17 cellular contexts compared by ENCODE assay signal in genomic region chr6:100353276-100354015, GRCh38.
DNase-seq lines count a peak whose midpoint lies in the region; ATAC-seq and TF ChIP-seq lines count a peak whose summit lies in the region.
"Had no signal": no experiment of that assay in that cellular context is flagged by ENCODE, and none has a peak within 500 bp of the region (broad histone marks: within the 10 kb centered on the region; RNA-seq: fewer than 3 reads in every experiment).

No MANE protein-coding gene starts in this region.

- no peaks in the 10 kb centered on the region for H3K79me2 ChIP-seq in DND-41 (ENCODE audit: insufficient read depth, low read length)
- H3K79me2 ChIP-seq in mammary epithelial cell (ENCODE audit: insufficient read depth, low read length) = no peaks in the 10 kb centered on the region

- CTCF ChIA-PET in mammary epithelial cell (lab: Charles Lee; ENCODE audit: low non-redundant PET) = no interaction called here

- ATAC-seq in DND-41 (ENCODE audit: insufficient read depth, low read depth) (no peak), HG02970 (IDR thresholded peaks at IDR 0.05; ENCODE audit: low FRiP score, unreplicated experiment) (no peak), HG02840 (IDR thresholded peaks at IDR 0.05; ENCODE audit: low FRiP score, unreplicated experiment) (no peak)
- ATAC-seq: activated CD8-positive, alpha-beta T cell treated with anti-CD3 and anti-CD28 coated beads for 36 hours; heart left ventricle; right lobe of liver had no signal

- 91% methylated on average over 8 of the region's 8 CpGs for WGBS in mammary epithelial cell (ENCODE audit: low coverage, missing lambda C conversion rate)

- H3K4me2 ChIP-seq in DND-41 (ENCODE audit: insufficient read depth, low read length) = no peak overlapping the region
- H3K4me2 ChIP-seq in mammary epithelial cell (ENCODE audit: insufficient read depth, low read depth, low read length) = no peak overlapping the region

- intact Hi-C loops in mammary epithelial cell (cut with micrococcal nuclease) (no loop called here), tibial artery (cut with DNase I; ENCODE audit: low total_unique reads) (no loop called here)

- DNase-seq in DND-41 (no peak), MG63 (peak; percentile 88), mammary epithelial cell (peak; percentile 32), kidney tubule cell (ENCODE audit: low spot score) (peak; percentile 50), tibial artery (no peak), SK-N-DZ (ENCODE audit: low spot score) (no peak)
- DNase-seq: activated CD8-positive, alpha-beta T cell treated with anti-CD3 and anti-CD28 coated beads for 36 hours; COR-L47; heart left ventricle; NCI-H2107; NCI-H748 treated with DMSO at 0.1 percent for 48 hours; right lobe of liver; substantia nigra; SW 1271 had no signal

- BruUV-seq in mammary epithelial cell (replicated peaks; lab: Mats Ljungman, UMichigan) = no TSS peak

- no peaks in the 10 kb centered on the region for H4K20me1 ChIP-seq in DND-41 (ENCODE audit: insufficient read depth, low read length)
- no peaks in the 10 kb centered on the region for H4K20me1 ChIP-seq in mammary epithelial cell (ENCODE audit: insufficient read depth, low read length)

- H3K9ac ChIP-seq in DND-41 (ENCODE audit: low read depth, low read length) = no peak overlapping the region
- no peak overlapping the region for H3K9ac ChIP-seq in mammary epithelial cell (ENCODE audit: insufficient read depth, low read length)

- H3K27me3 ChIP-seq in DND-41 (ENCODE audit: insufficient read depth, low read length, poor library complexity) (no peaks in the 10 kb centered on the region), MG63 (no peaks in the 10 kb centered on the region), mammary epithelial cell (ENCODE audit: insufficient read depth, low read length) (no peaks in the 10 kb centered on the region), tibial artery (no peaks in the 10 kb centered on the region)
- H3K27me3 ChIP-seq: heart left ventricle, neutrophil, right lobe of liver had no signal

- no peak for TF ChIP-seq CTCF in DND-41 (IDR thresholded peaks at IDR 0.05; ENCODE audit: borderline replicate concordance, extremely low read depth, low read length, poor library complexity, severe bottlenecking)
- no peak for TF ChIP-seq CTCF in mammary epithelial cell (conservative IDR thresholded peaks at IDR 0.05 in 1 of 2, IDR thresholded peaks at IDR 0.05 in 1 of 2; ENCODE audit: extremely low read depth in 1 of 2, insufficient read depth in 1 of 2, low read depth in 1 of 2, low read length in 2 of 2)
- TF ChIP-seq CTCF in tibial artery (IDR thresholded peaks at IDR 0.05) = no peak

- H3K36me3 ChIP-seq in DND-41 (ENCODE audit: insufficient read depth, low read length) = no peaks in the 10 kb centered on the region
- no peaks in the 10 kb centered on the region for H3K36me3 ChIP-seq in MG63
- H3K36me3 ChIP-seq in mammary epithelial cell (ENCODE audit: insufficient read depth, low read length) = no peaks in the 10 kb centered on the region
- H3K36me3 ChIP-seq in tibial artery = no peaks in the 10 kb centered on the region
- H3K36me3 ChIP-seq: heart left ventricle, neutrophil, right lobe of liver had no signal

- no peaks in the 10 kb centered on the region for H3K9me3 ChIP-seq in DND-41 (ENCODE audit: insufficient read depth, low read length, severe bottlenecking)
- H3K9me3 ChIP-seq in MG63 = no peaks in the 10 kb centered on the region
- H3K9me3 ChIP-seq in mammary epithelial cell (replicated peaks; ENCODE audit: insufficient read depth, low read length) = no peaks in the 10 kb centered on the region
- no peaks in the 10 kb centered on the region for H3K9me3 ChIP-seq in tibial artery
- H3K9me3 ChIP-seq: heart left ventricle, neutrophil, right lobe of liver had no signal

- dilution Hi-C loops in mammary epithelial cell (cut with HindIII; ENCODE audit: low sequenced_read_pairs) = no loop called here

- peak overlapping the region; percentile 29 for H2AFZ ChIP-seq in DND-41 (ENCODE audit: low read depth, low read length)
- H2AFZ ChIP-seq in mammary epithelial cell (ENCODE audit: low read depth, low read length) = no peak overlapping the region

- H3K27ac ChIP-seq in DND-41 (ENCODE audit: low read length) = no peak overlapping the region
- H3K27ac ChIP-seq in mammary epithelial cell (ENCODE audit: insufficient read depth, low read depth, low read length) = no peak overlapping the region
- no peak overlapping the region for H3K27ac ChIP-seq in tibial artery
- H3K27ac ChIP-seq: heart left ventricle, neutrophil, right lobe of liver had no signal

- H3K4me1 ChIP-seq in DND-41 (ENCODE audit: insufficient read depth, low read length) = peaks cover 20% of the 10 kb centered on the region
- peaks cover under 1% of the 10 kb centered on the region for H3K4me1 ChIP-seq in mammary epithelial cell (ENCODE audit: insufficient read depth, low read length)
- H3K4me1 ChIP-seq in tibial artery = no peaks in the 10 kb centered on the region
- H3K4me1 ChIP-seq: heart left ventricle, right lobe of liver had no signal

- H3K4me3 ChIP-seq in DND-41 (ENCODE audit: low read depth in 1 of 2, low read length in 2 of 2) = no peak overlapping the region
- H3K4me3 ChIP-seq in MG63 = no peak overlapping the region
- H3K4me3 ChIP-seq in mammary epithelial cell (replicated peaks in 1 of 3; ENCODE audit: insufficient read depth in 1 of 3, low read depth in 2 of 3, low read length in 3 of 3) = no peak overlapping the region
- H3K4me3 ChIP-seq in tibial artery = no peak overlapping the region
- H3K4me3 ChIP-seq: heart left ventricle, right lobe of liver had no signal

- in situ Hi-C loops in mammary epithelial cell (cut with MboI; ENCODE audit: low sequenced_read_pairs in 2 of 2) = no loop called here

Comparison
In these comparisons a context has a peak if more than half of its experiments do, and no peak if none do; other contexts are left out.
1. DNase-seq: peak in MG63 (single experiment), mammary epithelial cell (single experiment) and kidney tubule cell (single experiment); none in DND-41 (single experiment), tibial artery (0 of 2) and SK-N-DZ (single experiment).